In the genomic region with DNA sequence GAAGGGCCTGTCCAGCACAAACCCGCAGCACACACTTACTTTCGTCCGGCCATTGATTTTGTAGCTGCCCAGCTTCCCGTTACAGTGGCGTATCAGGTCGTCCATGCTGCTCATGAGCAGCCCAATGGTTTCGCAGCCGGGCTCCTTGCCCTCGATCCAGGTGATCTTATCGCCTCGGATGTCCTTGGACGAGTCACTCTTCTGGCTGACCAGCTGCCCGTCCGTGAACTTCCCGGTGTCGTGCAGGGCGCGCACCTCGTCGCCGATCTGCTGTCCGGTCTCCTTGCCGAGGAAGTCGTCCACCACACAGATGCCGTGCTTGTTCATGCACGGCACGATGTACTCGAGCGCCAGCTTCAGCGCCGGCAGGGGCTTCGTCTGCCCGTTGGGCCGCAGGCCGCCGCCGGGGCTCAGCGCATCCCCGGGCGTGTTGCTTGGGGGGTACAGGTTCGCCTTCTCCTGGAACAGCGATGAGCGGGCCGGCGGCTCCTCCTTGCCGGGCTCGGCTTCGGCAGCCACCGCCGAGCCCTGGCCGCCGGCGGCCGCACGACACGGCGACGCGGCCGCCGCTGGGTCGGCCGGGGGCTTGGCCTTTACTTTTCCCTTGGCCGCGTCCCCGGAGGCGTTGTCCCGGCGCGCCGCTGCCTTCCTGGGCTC, we compare ENCODE assay signal across 8 cellular contexts. TPM values are rescaled to one million over a fixed set of nuclear protein-coding genes. Genes with fewer than 3 reads are reported as not detected.
A peak's percentile ranks its signal among the peaks of the same experiment; 100 is the strongest.
DNase-seq lines count a peak whose midpoint lies in the region; ATAC-seq and TF ChIP-seq lines count a peak whose summit lies in the region.

No MANE protein-coding gene starts in this region.

- H3K4me3 ChIP-seq in suprapubic skin, result peak overlapping the region; percentile 84

- no CpG with 5 or more reads among the region's 71 CpGs for WGBS in suprapubic skin

- TF ChIP-seq POLR2A in GM18505 (IDR thresholded peaks at IDR 0.05; ENCODE audit: borderline replicate concordance, extremely low read depth, insufficient read depth, insufficient read length) (peak; percentile 14), suprapubic skin (IDR thresholded peaks at IDR 0.05) (no peak)

- H3K27ac ChIP-seq in suprapubic skin, result peak overlapping the region; percentile 93

- no peaks in the 10 kb centered on the region for H3K27me3 ChIP-seq in suprapubic skin

- H3K4me1 ChIP-seq in suprapubic skin, result peaks cover 60% of the 10 kb centered on the region

- DNase-seq in NCI-H345 (lab: John Stamatoyannopoulos, UW) (peak; percentile 40), activated T-cell treated with anti-CD3 and anti-CD28 coated beads for 4 hours (peak; percentile 8), myocyte (ENCODE audit: low read depth) (peak; percentile 53), suprapubic skin (ENCODE audit: low spot score in 2 of 2) (peak; percentile 70 to 81)

- TF ChIP-seq EP300 in suprapubic skin (IDR thresholded peaks at IDR 0.05), result no peak

- TF ChIP-seq CTCF in suprapubic skin (IDR thresholded peaks at IDR 0.05), result no peak

- no peaks in the 10 kb centered on the region for H3K36me3 ChIP-seq in suprapubic skin

- H3K9me3 ChIP-seq in suprapubic skin, result no peaks in the 10 kb centered on the region

- ATAC-seq in GM18505 (IDR thresholded peaks at IDR 0.05; ENCODE audit: unreplicated experiment), result peak; percentile 5
- peak; percentile 12 for ATAC-seq in HG02642 (IDR thresholded peaks at IDR 0.05; ENCODE audit: poor library complexity, unreplicated experiment)
- ATAC-seq in esophagus mucosa, result peak; percentile 0
- ATAC-seq in GM18870 (IDR thresholded peaks at IDR 0.05; ENCODE audit: unreplicated experiment), result no peak

RNA-seq across cellular contexts. Expression of a gene that starts 1.0 kb away (rescaled TPM):
- total RNA-seq in esophagus mucosa (16.7 TPM), myocyte (23.4 and 27.8 TPM in 2 replicates), suprapubic skin (10 to 100 TPM; 33.8 to 44.5 (median 39.4) TPM)
- polyA plus RNA-seq in myocyte (2012), result 21.6 TPM

Comparison
In these comparisons a context has a peak if more than half of its experiments do, and no peak if none do; other contexts are left out.
1. DNase-seq: peak in every context shown above with its lines; median percentile 76 in suprapubic skin; 53 in myocyte; 40 in NCI-H345; 8 in activated T-cell treated with anti-CD3 and anti-CD28 coated beads for 4 hours.